In the genomic region with DNA sequence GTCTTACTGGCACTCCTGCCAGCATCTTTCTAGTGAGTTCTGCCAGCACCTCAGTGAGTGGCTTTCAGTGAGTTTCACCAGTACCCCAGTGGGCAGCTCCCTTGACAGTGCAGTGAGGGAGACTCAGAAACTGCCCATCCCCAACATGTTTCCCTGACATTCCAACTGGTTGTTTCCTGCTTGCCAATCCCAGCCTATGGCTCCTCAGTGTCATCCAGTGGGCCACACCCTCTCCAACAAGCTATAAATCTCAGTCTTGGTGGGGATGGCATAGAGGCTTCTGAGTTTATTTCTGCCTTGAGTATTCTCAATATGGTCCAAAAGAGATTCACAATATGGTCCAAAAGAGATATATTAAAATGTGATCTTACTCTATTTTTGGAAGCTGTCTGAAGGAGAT, we compare ENCODE assay signal across 26 cellular contexts.
"Had no signal": no experiment of that assay in that cellular context is flagged by ENCODE, and none has a peak within 500 bp of the region (broad histone marks: within the 10 kb centered on the region; RNA-seq: fewer than 3 reads in every experiment).

No MANE protein-coding gene starts in this region.

- H3K27ac ChIP-seq: stomach, suprapubic skin, testis, thoracic aorta, thyroid gland, tibial artery, tibial nerve, transverse colon, upper lobe of left lung, upper lobe of right lung, uterus, vagina had no signal

- ATAC-seq: stimulated activated effector memory CD8-positive, alpha-beta T cell treated with anti-CD3 and anti-CD28 coated beads, Interleukin-12 subunit alpha, Interleukin-12 subunit beta, amount 100 ng/mL, for 72 hours; stimulated activated memory B cell treated with anti-CD40 and anti-IgM and Interleukin-4, amounts not matched to agents 10 μg/mL and 1 μg/mL and 100 μg/mL, for 72 hours; stimulated activated naive B cell treated with anti-CD40 and anti-IgM and Interleukin-4, amounts not matched to agents 10 μg/mL and 1 μg/mL and 100 μg/mL, for 72 hours; stimulated activated naive CD8-positive, alpha-beta T cell treated with anti-CD3 and anti-CD28 coated beads, Interleukin-15, amount 100 ng/mL, for 72 hours; stimulated activated naive CD8-positive, alpha-beta T cell treated with anti-CD3 and anti-CD28 coated beads, Interleukin-15, Interleukin-2, amounts not matched to agents 100 U/mL and 50 U/mL, for 24 hours; upper lobe of right lung had no signal

- H3K27me3 ChIP-seq: stomach, suprapubic skin, testis, thyroid gland, tibial artery, tibial nerve, transverse colon, upper lobe of left lung, upper lobe of right lung, uterus, vagina had no signal

- H3K9me3 ChIP-seq: testis, thoracic aorta, thyroid gland, uterus, vagina had no signal

- H3K4me1 ChIP-seq: stomach, suprapubic skin, testis, thyroid gland, tibial artery, tibial nerve, transverse colon, upper lobe of left lung, upper lobe of right lung, uterus, vagina had no signal

- H3K4me3 ChIP-seq: stomach, suprapubic skin, testis, thoracic aorta, thyroid gland, tibial artery, tibial nerve, transverse colon, upper lobe of left lung, upper lobe of right lung, uterus, vagina had no signal

- DNase-seq: stimulated activated CD4-positive, alpha-beta T cell treated with anti-CD3 and anti-CD28 coated beads, Interleukin-2, amount 100 ng/mL, for 48 hours; stimulated activated CD4-positive, alpha-beta T cell treated with anti-CD3 and anti-CD28 coated beads, Interleukin-4, amount 100 ng/mL, for 1 hour; stimulated activated CD4-positive, alpha-beta T cell treated with anti-CD3 and anti-CD28 coated beads, Interleukin-4, amount 100 ng/mL, for 24 hours; stimulated activated CD4-positive, alpha-beta T cell treated with anti-CD3 and anti-CD28 coated beads, Interleukin-4, amount 100 ng/mL, for 4 hours; stimulated activated CD8-positive, alpha-beta memory T cell treated with anti-CD3 and anti-CD28 coated beads, Interleukin-4, amount 100 ng/mL, for 48 hours; stimulated activated naive B cell treated with anti-CD40 and anti-IgM and Interleukin-4, amounts not matched to agents 10 μg/mL and 1 μg/mL and 100 μg/mL, for 72 hours; stimulated activated naive CD4-positive, alpha-beta T cell; stimulated activated naive CD4-positive, alpha-beta T cell treated with Interleukin-2 at 50 U/mL for 16 hours; stimulated activated naive CD8-positive, alpha-beta T cell treated with anti-CD3 and anti-CD28 coated beads, Interleukin-15, amount 100 ng/mL, for 72 hours; stimulated activated naive CD8-positive, alpha-beta T cell treated with anti-CD3 and anti-CD28 coated beads, Interleukin-15, Interleukin-2, amounts not matched to agents 100 U/mL and 50 U/mL, for 24 hours; stomach; substantia nigra; testis; thyroid gland; tibial artery; transverse colon; trophoblast cell; upper lobe of left lung; upper lobe of right lung; uterus had no signal

- H3K36me3 ChIP-seq: stomach, suprapubic skin, thoracic aorta, thyroid gland, tibial artery, tibial nerve, transverse colon, upper lobe of left lung, upper lobe of right lung, uterus, vagina had no signal
